Comparison of ENCODE assay signal across 8 cellular contexts in genomic region chr18:48923746-48924580, GRCh38. TPM values are rescaled to one million over a fixed set of nuclear protein-coding genes. Genes with fewer than 3 reads are reported as not detected.
DNase-seq lines count a peak whose midpoint lies in the region; ATAC-seq and TF ChIP-seq lines count a peak whose summit lies in the region.

No MANE protein-coding gene starts in this region.

- H3K4me2 ChIP-seq in mesendoderm (ENCODE audit: low read length), result no peak overlapping the region

- H3K4me1 ChIP-seq in A673 (ENCODE audit: insufficient read depth, low read length, poor library complexity, severe bottlenecking), result peaks cover 64% of the 10 kb centered on the region
- H3K4me1 ChIP-seq in mesendoderm (ENCODE audit: control insufficient read depth, low read depth, low read length), result peaks cover 24% of the 10 kb centered on the region

- H4K5ac ChIP-seq in mesendoderm (ENCODE audit: low read length), result no peak overlapping the region

- H2BK5ac ChIP-seq in mesendoderm (ENCODE audit: low read length), result no peak overlapping the region

- no peak overlapping the region for H3K4me3 ChIP-seq in A673 (ENCODE audit: low read depth, low read length, poor library complexity, severe bottlenecking)
- no peak overlapping the region for H3K4me3 ChIP-seq in mesendoderm (ENCODE audit: low read length)

- H3K27ac ChIP-seq in A673 (ENCODE audit: low read depth, low read length, poor library complexity, severe bottlenecking), result peak overlapping the region; percentile 84
- peak overlapping the region; percentile 22 for H3K27ac ChIP-seq in angular gyrus (ENCODE audit: low read depth, low read length)
- H3K27ac ChIP-seq in mesendoderm (ENCODE audit: low read depth, low read length), result no peak overlapping the region

- H3K36me3 ChIP-seq in A673 (ENCODE audit: insufficient read depth, low read length, poor library complexity, severe bottlenecking) (peaks cover 9% of the 10 kb centered on the region), mesendoderm (ENCODE audit: control insufficient read depth, insufficient read depth, low read length) (peaks cover 14% of the 10 kb centered on the region)

- no peak overlapping the region for H3K9ac ChIP-seq in mesendoderm (ENCODE audit: low read length)

- DNase-seq in A673 (ENCODE audit: low spot score) (peak; percentile 63), mesendoderm (peak; percentile 11), NCI-H2196 treated with DMSO at 0.1 percent for 48 hours (lab: John Stamatoyannopoulos, UW; ENCODE audit: unreplicated experiment) (no peak), NCI-H524 treated with DMSO at 0.1 percent for 48 hours (lab: John Stamatoyannopoulos, UW) (no peak), NCI-H2227 treated with DMSO at 0.1 percent for 48 hours (lab: John Stamatoyannopoulos, UW) (no peak)

- peak; percentile 35 for ATAC-seq in GM21825 (IDR thresholded peaks at IDR 0.05; ENCODE audit: unreplicated experiment)
- no peak for ATAC-seq in GM21360 (IDR thresholded peaks at IDR 0.05; ENCODE audit: unreplicated experiment)

- no peak overlapping the region for H3K18ac ChIP-seq in mesendoderm (ENCODE audit: low read length)

- peaks cover 94% of the 10 kb centered on the region for H3K79me2 ChIP-seq in mesendoderm (ENCODE audit: control insufficient read depth, insufficient read depth, low read length)

- no peak overlapping the region for H3K56ac ChIP-seq in mesendoderm (ENCODE audit: low read length)

- intact Hi-C loops in A673 (cut with micrococcal nuclease; ENCODE audit: unreplicated experiment), result no loop called here

- H3K4ac ChIP-seq in mesendoderm (ENCODE audit: low read depth, low read length), result no peak overlapping the region

- no CpG with 5 or more reads among the region's 14 CpGs for WGBS in mesendoderm (ENCODE audit: extremely low coverage, insufficient coverage, low lambda C conversion rate)

- H3K27me3 ChIP-seq in A673 (replicated peaks; ENCODE audit: insufficient read depth, low read depth, low read length, poor library complexity) (no peaks in the 10 kb centered on the region), mesendoderm (ENCODE audit: insufficient read depth, low read length, poor library complexity) (no peaks in the 10 kb centered on the region)

- no peak overlapping the region for H2AK5ac ChIP-seq in mesendoderm (ENCODE audit: low read length)

- POLR2A ChIA-PET in A673 (lab: Charles Lee; ENCODE audit: low non-redundant PET), result no interaction called here

- H2BK120ac ChIP-seq in mesendoderm (ENCODE audit: low read depth, low read length), result no peak overlapping the region

- no peaks in the 10 kb centered on the region for H3K9me3 ChIP-seq in A673 (ENCODE audit: low read depth, low read length, poor library complexity, severe bottlenecking)

- no peak for TF ChIP-seq CTCF in A673 (conservative IDR thresholded peaks at IDR 0.05; ENCODE audit: low read depth, low read length)

- H3K79me1 ChIP-seq in mesendoderm (ENCODE audit: low read length), result peaks cover 20% of the 10 kb centered on the region

- H3K23ac ChIP-seq in mesendoderm (ENCODE audit: low read length), result no peak overlapping the region

- BruUV-seq in A673 (replicated peaks; lab: Mats Ljungman, UMichigan), result no TSS peak

- CTCF ChIA-PET in A673 (lab: Charles Lee), result no interaction called here

- no peak overlapping the region for H4K8ac ChIP-seq in mesendoderm (ENCODE audit: low read depth, low read length)

- no peak overlapping the region for H2BK15ac ChIP-seq in mesendoderm (replicated peaks; ENCODE audit: low read depth)

RNA-seq across cellular contexts. Expression of gene SMAD7, which starts 26.8 kb away (rescaled TPM):
- 11.4 and 12.0 TPM in 2 replicates for total RNA-seq in A673 (2021)
- polyA plus RNA-seq in mesendoderm (2013, experiment 1 of 2), result 25.8 TPM
- polyA plus RNA-seq in mesendoderm (2013, experiment 2 of 2), result 23.8 TPM

Comparison
In these comparisons a context has a peak if more than half of its experiments do, and no peak if none do; other contexts are left out.
1. DNase-seq: peak in A673 (single experiment) and mesendoderm (single experiment); none in NCI-H2196 treated with DMSO at 0.1 percent for 48 hours (single experiment), NCI-H524 treated with DMSO at 0.1 percent for 48 hours (single experiment) and NCI-H2227 treated with DMSO at 0.1 percent for 48 hours (single experiment).